ENCODE assay signal across 20 cellular contexts in genomic region chr4:87835192-87835591, GRCh38. TPM values are rescaled to one million over a fixed set of nuclear protein-coding genes. Genes with fewer than 3 reads are reported as not detected.
DNase-seq lines count a peak whose midpoint lies in the region; ATAC-seq, FAIRE-seq and TF ChIP-seq lines count a peak whose summit lies in the region.
"Had no signal": no experiment of that assay in that cellular context is flagged by ENCODE, and none has a peak within 500 bp of the region (broad histone marks: within the 10 kb centered on the region; RNA-seq: fewer than 3 reads in every experiment).

No MANE protein-coding gene starts in this region.

- H4K20me1 ChIP-seq in IMR-90 (ENCODE audit: insufficient read depth, low read length) (no peaks in the 10 kb centered on the region), HepG2 (ENCODE audit: insufficient read depth, low read length) (no peaks in the 10 kb centered on the region), smooth muscle cell (ENCODE audit: low read depth) (no peaks in the 10 kb centered on the region)

- no peak overlapping the region for H4K5ac ChIP-seq in IMR-90 (ENCODE audit: low read depth, low read length)

- POLR2A ChIA-PET in IMR-90 (lab: Charles Lee; ENCODE audit: unreplicated experiment) (no interaction called here), HepG2 (lab: Yijun Ruan, JAX) (no interaction called here)

- H3K27me3 ChIP-seq in IMR-90 (ENCODE audit: control insufficient read depth, insufficient read depth, low read length) = peaks cover 5% of the 10 kb centered on the region
- H3K27me3 ChIP-seq in HepG2 (ENCODE audit: control insufficient read depth in 1 of 2, insufficient read depth in 2 of 2, low read length in 2 of 2) = peaks cover 2 to 11% of the 10 kb centered on the region in 2 experiments; a peak in 1 of 5 replicates
- H3K27me3 ChIP-seq in smooth muscle cell (ENCODE audit: low read depth) = no peaks in the 10 kb centered on the region

- in situ Hi-C loops in IMR-90 (cut with MboI; ENCODE audit: low sequenced_read_pairs) (loop anchor here (5.0 kb wide), 1 partner anchor 153 kb away; no protein-coding TSS in a partner anchor), HepG2 (cut with HindIII; ENCODE audit: extremely low pct_ligation_motif_present, low pct_unique_long_range_greater_than_20kb) (loop anchor here (5.0 to 25.0 kb wide), 2 partner anchors 153 to 573 kb away; no protein-coding TSS in a partner anchor)

- H3K4ac ChIP-seq in IMR-90 (ENCODE audit: low read depth, low read length) = no peak overlapping the region

- TF ChIP-seq RAD21 in IMR-90 (IDR thresholded peaks at IDR 0.05; ENCODE audit: low read length) = no peak
- no peak for TF ChIP-seq RAD21 in HepG2 (CRISPR knock-in tag; IDR thresholded peaks at IDR 0.05)

- H2BK5ac ChIP-seq in IMR-90 (ENCODE audit: low read depth, low read length, poor library complexity, severe bottlenecking) = no peak overlapping the region

- no peak overlapping the region for H3K4me3 ChIP-seq in IMR-90 (ENCODE audit: insufficient read depth, low read depth, low read length)
- no peak overlapping the region for H3K4me3 ChIP-seq in choroid plexus epithelial cell (ENCODE audit: low read depth, low read length)
- no peak overlapping the region for H3K4me3 ChIP-seq in HepG2 (replicated peaks in 1 of 3; ENCODE audit: insufficient read depth in 1 of 3, low read depth in 2 of 3, low read length in 3 of 3)
- no peak overlapping the region for H3K4me3 ChIP-seq in smooth muscle cell
- H3K4me3 ChIP-seq: GM23338, SK-N-MC had no signal

- no peak overlapping the region for H3K18ac ChIP-seq in IMR-90 (ENCODE audit: low read depth, low read length)

- no peaks in the 10 kb centered on the region for H3K4me1 ChIP-seq in IMR-90 (ENCODE audit: control insufficient read depth, insufficient read depth, low read length)
- H3K4me1 ChIP-seq in HepG2 (ENCODE audit: insufficient read depth, low read length) = no peaks in the 10 kb centered on the region
- H3K4me1 ChIP-seq in smooth muscle cell (ENCODE audit: low read depth) = peaks cover 11% of the 10 kb centered on the region

- peaks cover 3% of the 10 kb centered on the region for H3F3A ChIP-seq in smooth muscle cell (ENCODE audit: low read depth)

- H2BK15ac ChIP-seq in IMR-90 (ENCODE audit: low read depth, low read length) = no peak overlapping the region

- H2AK9ac ChIP-seq in IMR-90 (replicated peaks; ENCODE audit: low read depth, low read length, poor library complexity) = no peak overlapping the region

- BruUV-seq in IMR-90 (replicated peaks; lab: Mats Ljungman, UMichigan) (no TSS peak), HepG2 (replicated peaks; lab: Mats Ljungman, UMichigan) (no TSS peak)

- H2BK120ac ChIP-seq in IMR-90 (ENCODE audit: low read depth, low read length) = no peak overlapping the region

- no peak overlapping the region for H4K91ac ChIP-seq in IMR-90 (ENCODE audit: insufficient read depth, low read depth, low read length)

- H3K14ac ChIP-seq in IMR-90 (replicated peaks; ENCODE audit: low read depth, low read length) = no peak overlapping the region

- no peak overlapping the region for H2AK5ac ChIP-seq in IMR-90 (ENCODE audit: low read depth, low read length)

- no peak overlapping the region for H4K8ac ChIP-seq in IMR-90 (ENCODE audit: low read depth in 2 of 2, low read length in 2 of 2)

- DNase-seq in IMR-90 (no peak), choroid plexus epithelial cell (ENCODE audit: low read depth) (peak; percentile 10), HepG2 (ENCODE audit: low spot score) (no peak), smooth muscle cell (lab: John Stamatoyannopoulos, UW; ENCODE audit: unreplicated experiment) (no peak), 8988T (no peak), hypothalamus (lab: John Stamatoyannopoulos, UW) (no peak), COLO668 (lab: John Stamatoyannopoulos, UW; ENCODE audit: unreplicated experiment) (no peak)
- DNase-seq: ACHN; C1 segment of cervical spinal cord; CD8-positive, alpha-beta memory T cell; DMS 273 treated with DMSO at 0.1 percent for 48 hours; GF-D8; KG1; NCI-H1105 treated with DMSO at 0.1 percent for 48 hours; NCI-H1694 treated with DMSO at 0.1 percent for 48 hours had no signal

- H3K79me1 ChIP-seq in IMR-90 (ENCODE audit: low read depth in 1 of 2, low read length in 2 of 2) = no peaks in the 10 kb centered on the region

- TF ChIP-seq EP300 in HepG2 (IDR thresholded peaks at IDR 0.05; ENCODE audit: low read depth in 2 of 2, low read length in 2 of 2) (no peak), HepG2 (CRISPR knock-in tag; IDR thresholded peaks at IDR 0.05; ENCODE audit: borderline replicate concordance) (no peak)

- H3K9me3 ChIP-seq in IMR-90 (ENCODE audit: control insufficient read depth, insufficient read depth, low read length) (no peaks in the 10 kb centered on the region), HepG2 (ENCODE audit: low read length) (no peaks in the 10 kb centered on the region), smooth muscle cell (replicated peaks; ENCODE audit: low read depth) (no peaks in the 10 kb centered on the region)

- no peak for TF ChIP-seq POLR2A in IMR-90 (IDR thresholded peaks at IDR 0.05; ENCODE audit: low read depth, low read length)
- no peak for TF ChIP-seq POLR2A in HepG2 (IDR thresholded peaks at IDR 0.05; ENCODE audit: insufficient read depth in 1 of 2, low read depth in 2 of 2, low read length in 2 of 2)

- no peaks in the 10 kb centered on the region for H3K79me2 ChIP-seq in HepG2 (ENCODE audit: insufficient read depth, low read length)
- no peaks in the 10 kb centered on the region for H3K79me2 ChIP-seq in smooth muscle cell (ENCODE audit: low read depth)

- WGBS in IMR-90 (ENCODE audit: extremely low coverage in 2 of 2, insufficient read length in 1 of 2), 2 experiments = no CpG with 5 or more reads among the region's 2 CpGs
- 0% methylated on average over 2 of the region's 2 CpGs for WGBS in HepG2 (ENCODE audit: low lambda C conversion rate)
- WGBS in smooth muscle cell (ENCODE audit: low lambda C conversion rate) = 34% methylated on average over 2 of the region's 2 CpGs

- H3K56ac ChIP-seq in IMR-90 (ENCODE audit: extremely low read depth, insufficient read depth, low read length) = no peak overlapping the region

- no peaks in the 10 kb centered on the region for H3K9me1 ChIP-seq in IMR-90 (ENCODE audit: insufficient read depth, low read length)

- H2BK20ac ChIP-seq in IMR-90 (ENCODE audit: low read depth, low read length) = no peak overlapping the region

- no peak overlapping the region for H3K23ac ChIP-seq in IMR-90 (ENCODE audit: low read depth, low read length)

- dilution Hi-C loops in IMR-90 (cut with HindIII; ENCODE audit: low sequenced_read_pairs, unreplicated experiment) = no loop called here

- CTCF ChIA-PET in IMR-90 (lab: Yijun Ruan, JAX) (interaction anchor here (1.2 to 1.3 kb wide), 2 partner anchors 18 to 157 kb away, joined by 3 to 5 read pairs; no protein-coding TSS in a partner anchor), HepG2 (lab: Yijun Ruan, JAX; ENCODE audit: low intra/inter-chr PET ratio, low total read pairs) (no interaction called here)

- TF ChIP-seq CTCF in IMR-90 (conservative IDR thresholded peaks at IDR 0.05; ENCODE audit: low read depth, low read length) (no peak), choroid plexus epithelial cell (conservative IDR thresholded peaks at IDR 0.05; ENCODE audit: low read depth, low read length) (no peak), HepG2 (CRISPR knock-in tag; IDR thresholded peaks at IDR 0.05) (no peak), smooth muscle cell (IDR thresholded peaks at IDR 0.05; ENCODE audit: borderline replicate concordance, insufficient read depth, poor library complexity, severe bottlenecking) (no peak)

- H3K4me2 ChIP-seq in IMR-90 (ENCODE audit: low read depth, low read length) (no peak overlapping the region), HepG2 (ENCODE audit: low read depth, low read length) (no peak overlapping the region), smooth muscle cell (peak overlapping the region; percentile 67)
- H3K4me2 ChIP-seq: GM23338 had no signal

- intact Hi-C loops in IMR-90 (cut with micrococcal nuclease) (loop anchor here (5.0 kb wide), 1 partner anchor 293 kb away; no protein-coding TSS in a partner anchor), HepG2 (cut with micrococcal nuclease; ENCODE audit: unreplicated experiment) (loop anchor here (5.0 kb wide), 1 partner anchor 223 kb away; no protein-coding TSS in a partner anchor)

- H3K36me3 ChIP-seq in IMR-90 (ENCODE audit: control insufficient read depth, insufficient read depth, low read length) = no peaks in the 10 kb centered on the region
- H3K36me3 ChIP-seq in HepG2 (replicated peaks in 1 of 2; ENCODE audit: control insufficient read depth in 1 of 2, insufficient read depth in 2 of 2, low read length in 2 of 2) = no peaks in the 10 kb centered on the region
- no peaks in the 10 kb centered on the region for H3K36me3 ChIP-seq in smooth muscle cell (ENCODE audit: low read depth)

- FAIRE-seq in HepG2 (lab: Jason Lieb, UNC) = no peak

- H3K9ac ChIP-seq in IMR-90 (ENCODE audit: low read depth, low read length) = no peak overlapping the region
- no peak overlapping the region for H3K9ac ChIP-seq in HepG2 (ENCODE audit: insufficient read depth, low read depth, low read length)
- H3K9ac ChIP-seq in smooth muscle cell (ENCODE audit: low read depth) = peak overlapping the region; percentile 57

- H2AFZ ChIP-seq in IMR-90 (replicated peaks; ENCODE audit: low read length, poor library complexity) (peak overlapping the region; percentile 5), HepG2 (ENCODE audit: low read length) (no peak overlapping the region), smooth muscle cell (ENCODE audit: low read depth) (peak overlapping the region; percentile 71)
- H2AFZ ChIP-seq: GM23338 had no signal

- no peak overlapping the region for H3K27ac ChIP-seq in IMR-90 (ENCODE audit: insufficient read depth, low read length)
- no peak overlapping the region for H3K27ac ChIP-seq in HepG2 (ENCODE audit: extremely low read length, insufficient read depth, low read length)
- H3K27ac ChIP-seq in smooth muscle cell (ENCODE audit: low read depth) = peak overlapping the region; percentile 87
- H3K27ac ChIP-seq: SK-N-MC had no signal

- no peak for ATAC-seq in IMR-90 (ENCODE audit: low read depth)
- ATAC-seq in HepG2 = no peak
- ATAC-seq: GM23338 had no signal

RNA-seq across cellular contexts. Expression of gene MEPE, which starts 2.4 kb away (rescaled TPM):
- total RNA-seq in IMR-90 (2012; rRNA removed) (not detected in 2 replicates), HepG2 (2016; rRNA removed; fragmentation: Illumina TruSeq; extraction: Trizol) (not detected in 2 replicates), smooth muscle cell (not detected in 2 replicates)
- polyA plus RNA-seq in IMR-90 (2012; rRNA removed) (not detected in 2 replicates), HepG2 (2011; rRNA removed) (0.04 TPM in 1 of 2 replicates, not detected in the other), smooth muscle cell (0.63 TPM in 1 of 2 replicates, not detected in the other)
- not detected in 2 replicates for polyA plus RNA-seq in IMR-90 (2012; cell fraction: cytosol; rRNA removed)
- not detected in 2 replicates for polyA plus RNA-seq in IMR-90 (2012; cell fraction: nucleus; rRNA removed; ENCODE audit: low replicate concordance)
- total RNA-seq in HepG2 (2016; cell fraction: cytosol; rRNA removed; fragmentation: Illumina TruSeq; extraction: Trizol; ENCODE audit: low read depth) = not detected in 2 replicates
- total RNA-seq in HepG2 (2016; cell fraction: insoluble cytoplasmic fraction; rRNA removed; fragmentation: Illumina TruSeq; extraction: Trizol) = not detected in 2 replicates
- total RNA-seq in HepG2 (2016; cell fraction: membrane; rRNA removed; fragmentation: Illumina TruSeq; extraction: Trizol) = not detected in 2 replicates
- not detected in 2 replicates for total RNA-seq in HepG2 (2016; cell fraction: nucleus; rRNA removed; fragmentation: Illumina TruSeq; extraction: Trizol)
- polyA plus RNA-seq in HepG2 (2011; cell fraction: cytosol; rRNA removed) = not detected in 2 replicates
- not detected in 2 replicates for polyA plus RNA-seq in HepG2 (2011; cell fraction: nucleus; rRNA removed)
- polyA plus RNA-seq in HepG2 (2012) = not detected in 2 replicates
- not detected in 2 replicates for polyA plus RNA-seq in HepG2 (2016; cell fraction: cytosol; fragmentation: Illumina TruSeq; extraction: Trizol; ENCODE audit: low read depth)
- not detected in 2 replicates for polyA plus RNA-seq in HepG2 (2016; cell fraction: insoluble cytoplasmic fraction; fragmentation: Illumina TruSeq; extraction: Trizol; ENCODE audit: low read depth)
- not detected in 2 replicates for polyA plus RNA-seq in HepG2 (2016; cell fraction: membrane; fragmentation: Illumina TruSeq; extraction: Trizol; ENCODE audit: low read depth)
- polyA plus RNA-seq in HepG2 (2016; cell fraction: nucleus; fragmentation: Illumina TruSeq; extraction: Trizol; ENCODE audit: insufficient read depth, low read depth) = not detected in 2 replicates
- 0.14 TPM in 1 of 2 replicates, not detected in the other for polyA minus RNA-seq in HepG2 (2011; rRNA and poly(A)+ RNA removed; ENCODE audit: low replicate concordance)
- not detected in 2 replicates for polyA minus RNA-seq in HepG2 (2011; cell fraction: cytosol; rRNA and poly(A)+ RNA removed)
- not detected in 2 replicates for polyA minus RNA-seq in HepG2 (2011; cell fraction: nucleus; rRNA and poly(A)+ RNA removed)
- total RNA-seq: CD8-positive, alpha-beta memory T cell; GM23338; NCI-H460; OCI-LY7; RPMI7951 had no signal
- polyA plus RNA-seq: CD8-positive, alpha-beta memory T cell; GM23338 had no signal

RNA-seq across cellular contexts. Expression of gene IBSP, which starts 35.8 kb away (rescaled TPM):
- total RNA-seq in IMR-90 (2012; rRNA removed) (not detected in 2 replicates), HepG2 (2016; rRNA removed; fragmentation: Illumina TruSeq; extraction: Trizol) (not detected in 2 replicates), smooth muscle cell (not detected in 2 replicates)
- polyA plus RNA-seq in IMR-90 (2012; rRNA removed) (not detected in 2 replicates), HepG2 (2011; rRNA removed) (not detected in 2 replicates), smooth muscle cell (not detected in 2 replicates)
- not detected in 2 replicates for polyA plus RNA-seq in IMR-90 (2012; cell fraction: cytosol; rRNA removed)
- not detected in 2 replicates for polyA plus RNA-seq in IMR-90 (2012; cell fraction: nucleus; rRNA removed; ENCODE audit: low replicate concordance)
- not detected in 2 replicates for total RNA-seq in HepG2 (2016; cell fraction: cytosol; rRNA removed; fragmentation: Illumina TruSeq; extraction: Trizol; ENCODE audit: low read depth)
- not detected in 2 replicates for total RNA-seq in HepG2 (2016; cell fraction: insoluble cytoplasmic fraction; rRNA removed; fragmentation: Illumina TruSeq; extraction: Trizol)
- total RNA-seq in HepG2 (2016; cell fraction: membrane; rRNA removed; fragmentation: Illumina TruSeq; extraction: Trizol) = not detected in 2 replicates
- total RNA-seq in HepG2 (2016; cell fraction: nucleus; rRNA removed; fragmentation: Illumina TruSeq; extraction: Trizol) = not detected in 2 replicates
- not detected in 2 replicates for polyA plus RNA-seq in HepG2 (2011; cell fraction: cytosol; rRNA removed)
- polyA plus RNA-seq in HepG2 (2011; cell fraction: nucleus; rRNA removed) = not detected in 2 replicates
- not detected in 2 replicates for polyA plus RNA-seq in HepG2 (2012)
- polyA plus RNA-seq in HepG2 (2016; cell fraction: cytosol; fragmentation: Illumina TruSeq; extraction: Trizol; ENCODE audit: low read depth) = not detected in 2 replicates
- not detected in 2 replicates for polyA plus RNA-seq in HepG2 (2016; cell fraction: insoluble cytoplasmic fraction; fragmentation: Illumina TruSeq; extraction: Trizol; ENCODE audit: low read depth)
- polyA plus RNA-seq in HepG2 (2016; cell fraction: membrane; fragmentation: Illumina TruSeq; extraction: Trizol; ENCODE audit: low read depth) = not detected in 2 replicates
- not detected in 2 replicates for polyA plus RNA-seq in HepG2 (2016; cell fraction: nucleus; fragmentation: Illumina TruSeq; extraction: Trizol; ENCODE audit: insufficient read depth, low read depth)
- not detected in 2 replicates for polyA minus RNA-seq in HepG2 (2011; rRNA and poly(A)+ RNA removed; ENCODE audit: low replicate concordance)
- not detected in 2 replicates for polyA minus RNA-seq in HepG2 (2011; cell fraction: cytosol; rRNA and poly(A)+ RNA removed)
- not detected in 2 replicates for polyA minus RNA-seq in HepG2 (2011; cell fraction: nucleus; rRNA and poly(A)+ RNA removed)
- total RNA-seq: CD8-positive, alpha-beta memory T cell; GM23338; NCI-H460; RPMI7951 had no signal
- polyA plus RNA-seq: CD8-positive, alpha-beta memory T cell; GM23338 had no signal
